ENCODE assay signal across 12 cellular contexts in the genomic region with DNA sequence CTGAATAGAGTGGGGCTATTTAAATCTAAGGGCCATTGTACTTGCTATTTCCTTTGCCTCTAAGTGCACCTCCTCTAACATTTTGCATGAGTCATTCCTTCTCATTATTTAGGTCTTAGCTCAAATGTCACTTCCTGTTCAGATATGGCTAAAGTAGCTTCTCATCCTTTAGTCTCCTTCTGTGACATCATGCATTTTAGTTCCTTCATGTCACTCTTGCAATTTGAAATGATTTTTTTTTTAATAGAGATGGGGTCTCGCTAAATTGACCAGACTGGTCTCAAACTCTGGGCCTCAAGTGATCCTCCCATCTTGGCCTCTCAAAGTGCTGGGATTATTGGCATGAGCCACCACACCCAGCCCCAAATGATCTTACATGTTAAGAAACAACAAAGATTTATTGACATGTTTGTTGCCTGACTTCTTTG. TPM values are rescaled to one million over a fixed set of nuclear protein-coding genes. Genes with fewer than 3 reads are reported as not detected.
DNase-seq lines count a peak whose midpoint lies in the region; ATAC-seq and TF ChIP-seq lines count a peak whose summit lies in the region.
"Had no signal": no experiment of that assay in that cellular context is flagged by ENCODE, and none has a peak within 500 bp of the region (broad histone marks: within the 10 kb centered on the region; RNA-seq: fewer than 3 reads in every experiment).

No MANE protein-coding gene starts in this region.

- DNase-seq in DND-41 (no peak), foreskin keratinocyte (peak in 1 of 2 donors; percentile 64), head of caudate nucleus (no peak), sigmoid colon (no peak)
- peak; percentile 17 for DNase-seq in Jurkat, Clone E6-1 (ENCODE audit: low read depth, low spot score)
- DNase-seq in T-helper 2 cell treated with Interferon-gamma antibody and Interleukin-4, amounts not matched to agents 5 μg/mL and 100 μg/mL, for 36 hours (ENCODE audit: low spot score), result no peak
- DNase-seq: NCI-H187; small intestine; stimulated activated naive CD4-positive, alpha-beta T cell; T-cell had no signal

- 95 to 98% methylated on average over 1 of the region's 1 CpG for WGBS in sigmoid colon, 2 donors

- TF ChIP-seq POLR2A in sigmoid colon (IDR thresholded peaks at IDR 0.05), result no peak

- intact Hi-C loops in head of caudate nucleus (cut with DNase I), result no loop called here
- intact Hi-C loops in sigmoid colon (cut with DNase I), result no loop called here

- H3K4me3 ChIP-seq in DND-41 (ENCODE audit: low read depth in 1 of 2, low read length in 2 of 2) (no peak overlapping the region), sigmoid colon (no peak overlapping the region)
- H3K4me3 ChIP-seq in Jurkat, Clone E6-1 (ENCODE audit: low read length), result no peak overlapping the region

- H3K4me1 Mint-ChIP-seq in T-helper 2 cell treated with Interferon-gamma antibody and Interleukin-4, amounts not matched to agents 5 μg/mL and 100 μg/mL, for 36 hours (ENCODE audit: low read depth), result peaks cover 25% of the 10 kb centered on the region

- H3K27ac Mint-ChIP-seq in T-helper 2 cell treated with Interferon-gamma antibody and Interleukin-4, amounts not matched to agents 5 μg/mL and 100 μg/mL, for 36 hours, result peak overlapping the region; percentile 33

- no peaks in the 10 kb centered on the region for H3K36me3 ChIP-seq in DND-41 (ENCODE audit: insufficient read depth, low read length)
- peaks cover 0 to 9% (median 0%) of the 10 kb centered on the region in 4 donors for H3K36me3 ChIP-seq in sigmoid colon

- no peaks in the 10 kb centered on the region for H3K79me2 ChIP-seq in DND-41 (ENCODE audit: insufficient read depth, low read length)

- H3K9me3 ChIP-seq in DND-41 (ENCODE audit: insufficient read depth, low read length, severe bottlenecking) (no peaks in the 10 kb centered on the region), sigmoid colon (no peaks in the 10 kb centered on the region)

- no peak for TF ChIP-seq EP300 in sigmoid colon (IDR thresholded peaks at IDR 0.05)

- H3K4me3 Mint-ChIP-seq in T-helper 2 cell treated with Interferon-gamma antibody and Interleukin-4, amounts not matched to agents 5 μg/mL and 100 μg/mL, for 36 hours, result no peak overlapping the region
- H3K4me3 Mint-ChIP-seq: T-cell had no signal

- H2AFZ ChIP-seq in DND-41 (ENCODE audit: low read depth, low read length), result no peak overlapping the region

- H3K27me3 ChIP-seq in DND-41 (ENCODE audit: insufficient read depth, low read length, poor library complexity) (no peaks in the 10 kb centered on the region), foreskin keratinocyte (no peaks in the 10 kb centered on the region), sigmoid colon (no peaks in the 10 kb centered on the region)

- no peak overlapping the region for H3K9ac ChIP-seq in DND-41 (ENCODE audit: low read depth, low read length)

- TF ChIP-seq CTCF in DND-41 (IDR thresholded peaks at IDR 0.05; ENCODE audit: borderline replicate concordance, extremely low read depth, low read length, poor library complexity, severe bottlenecking) (no peak), foreskin keratinocyte (conservative IDR thresholded peaks at IDR 0.05) (no peak), sigmoid colon (IDR thresholded peaks at IDR 0.05) (no peak)

- no peaks in the 10 kb centered on the region for H3K9me3 Mint-ChIP-seq in T-helper 2 cell treated with Interferon-gamma antibody and Interleukin-4, amounts not matched to agents 5 μg/mL and 100 μg/mL, for 36 hours
- H3K9me3 Mint-ChIP-seq: T-cell had no signal

- H3K36me3 Mint-ChIP-seq in T-helper 2 cell treated with Interferon-gamma antibody and Interleukin-4, amounts not matched to agents 5 μg/mL and 100 μg/mL, for 36 hours (ENCODE audit: low read depth), result peaks cover 3% of the 10 kb centered on the region

- H3K4me1 ChIP-seq in DND-41 (ENCODE audit: insufficient read depth, low read length) (no peaks in the 10 kb centered on the region), foreskin keratinocyte (peaks cover 37% of the 10 kb centered on the region), sigmoid colon (peaks cover 0 to 17% (median 10%) of the 10 kb centered on the region in 4 donors)

- ATAC-seq in DND-41 (ENCODE audit: insufficient read depth, low read depth), result peak; percentile 64; the same call in 2 of the 3 replicates
- ATAC-seq in foreskin keratinocyte, result peak; percentile 59
- ATAC-seq in HG02970 (IDR thresholded peaks at IDR 0.05; ENCODE audit: low FRiP score, unreplicated experiment), result no peak
- ATAC-seq in GM19452 (IDR thresholded peaks at IDR 0.05; ENCODE audit: unreplicated experiment), result no peak

- no peaks in the 10 kb centered on the region for H4K20me1 ChIP-seq in DND-41 (ENCODE audit: insufficient read depth, low read length)

- H3K27ac ChIP-seq in DND-41 (ENCODE audit: low read length) (no peak overlapping the region), foreskin keratinocyte (no peak overlapping the region), sigmoid colon (no peak overlapping the region)

- no peak overlapping the region for H3K4me2 ChIP-seq in DND-41 (ENCODE audit: insufficient read depth, low read length)

- no peaks in the 10 kb centered on the region for H3K27me3 Mint-ChIP-seq in T-helper 2 cell treated with Interferon-gamma antibody and Interleukin-4, amounts not matched to agents 5 μg/mL and 100 μg/mL, for 36 hours (ENCODE audit: low read depth)
- H3K27me3 Mint-ChIP-seq: T-cell had no signal

RNA-seq across cellular contexts. Expression of a gene that starts 6.6 kb away (rescaled TPM):
- polyA plus RNA-seq in Jurkat, Clone E6-1 (2012; ENCODE audit: insufficient read depth, insufficient read length), result 0.37 TPM
- 0.24 and 0.32 TPM in 2 replicates for total RNA-seq in foreskin keratinocyte
- polyA plus RNA-seq in foreskin keratinocyte, result 0.35 and 0.37 TPM in 2 replicates
- 1 to 10 TPM; 2.7 to 5.3 (median 3.1) TPM for total RNA-seq in sigmoid colon
- 1 to 10 TPM in 2 of 3 donors, under 1 TPM in 1; 0.46 to 1.8 (median 1.2) TPM for polyA plus RNA-seq in sigmoid colon

Comparison
In these comparisons a context has a peak if more than half of its experiments do, and no peak if none do; other contexts are left out.
1. ATAC-seq: peak in DND-41 (single experiment) and foreskin keratinocyte (single experiment); none in HG02970 (single experiment) and GM19452 (single experiment).